ENCODE assay signal across 8 cellular contexts in genomic region chr17:29219378-29220047, GRCh38. TPM values are rescaled to one million over a fixed set of nuclear protein-coding genes. Genes with fewer than 3 reads are reported as not detected.
DNase-seq lines count a peak whose midpoint lies in the region; ATAC-seq and TF ChIP-seq lines count a peak whose summit lies in the region.

No MANE protein-coding gene starts in this region.

- no peaks in the 10 kb centered on the region for H3K27me3 ChIP-seq in Peyer's patch
- no peaks in the 10 kb centered on the region for H3K27me3 ChIP-seq in fibroblast of lung (ENCODE audit: control insufficient read depth, insufficient read depth, low read length)
- no peaks in the 10 kb centered on the region for H3K27me3 ChIP-seq in neural cell (ENCODE audit: insufficient read depth, low read depth, low read length)

- H3K79me2 ChIP-seq in fibroblast of lung (ENCODE audit: control insufficient read depth, insufficient read depth, low read length) (no peaks in the 10 kb centered on the region), neural cell (replicated peaks; ENCODE audit: insufficient read depth, low read length) (no peaks in the 10 kb centered on the region)

- no peak for TF ChIP-seq POLR2A in Peyer's patch (IDR thresholded peaks at IDR 0.05)

- H3K4me2 ChIP-seq in fibroblast of lung (ENCODE audit: extremely low read depth, insufficient read depth, low read length) = peak overlapping the region; percentile 13
- H3K4me2 ChIP-seq in neural cell (ENCODE audit: low read length) = no peak overlapping the region

- peaks cover 7% of the 10 kb centered on the region for H3K4me1 Mint-ChIP-seq in activated T-cell treated with anti-CD3 and anti-CD28 coated beads, Interleukin-2, amount 50 U/mL, for 4 hours (ENCODE audit: low read depth)

- H3K27ac ChIP-seq in Peyer's patch (no peak overlapping the region), fibroblast of lung (ENCODE audit: insufficient read depth, low read length) (no peak overlapping the region), neural cell (ENCODE audit: low read length) (no peak overlapping the region)

- H3K4me3 ChIP-seq in Peyer's patch (no peak overlapping the region), fibroblast of lung (replicated peaks in 1 of 4; ENCODE audit: control extremely low read depth in 1 of 4, insufficient read depth in 1 of 4, low read depth in 3 of 4, low read length in 4 of 4) (no peak overlapping the region), neural cell (ENCODE audit: low read length) (no peak overlapping the region)

- H3K4me3 Mint-ChIP-seq in activated T-cell treated with anti-CD3 and anti-CD28 coated beads, Interleukin-2, amount 50 U/mL, for 4 hours = no peak overlapping the region

- peak; percentile 85 to 90 for ATAC-seq in activated T-cell treated with anti-CD3 and anti-CD28 coated beads, Interleukin-2, amount 50 U/mL, for 4 hours
- ATAC-seq in stimulated activated naive CD8-positive, alpha-beta T cell treated with anti-CD3 and anti-CD28 coated beads, Interleukin-15, Interleukin-2, amounts not matched to agents 100 U/mL and 50 U/mL, for 24 hours = peak; percentile 95
- no peak for ATAC-seq in GM21390 (IDR thresholded peaks at IDR 0.05; ENCODE audit: unreplicated experiment)

- H3K27me3 Mint-ChIP-seq in activated T-cell treated with anti-CD3 and anti-CD28 coated beads, Interleukin-2, amount 50 U/mL, for 4 hours (ENCODE audit: low read depth) = no peaks in the 10 kb centered on the region

- no peaks in the 10 kb centered on the region for H3K9me2 ChIP-seq in neural cell (ENCODE audit: insufficient read depth, low read length)

- no peaks in the 10 kb centered on the region for H4K20me1 ChIP-seq in fibroblast of lung (ENCODE audit: control insufficient read depth, extremely low read depth, insufficient read depth, low read length)
- no peaks in the 10 kb centered on the region for H4K20me1 ChIP-seq in neural cell (ENCODE audit: insufficient read depth)

- peak; percentile 60 for TF ChIP-seq RAD21 in neural cell (conservative IDR thresholded peaks at IDR 0.05)

- H3F3A ChIP-seq in neural cell (ENCODE audit: insufficient read depth, low read length, poor library complexity, severe bottlenecking) = no peaks in the 10 kb centered on the region

- H3K9me3 ChIP-seq in Peyer's patch (no peaks in the 10 kb centered on the region), fibroblast of lung (ENCODE audit: control insufficient read depth, insufficient read depth, low read depth, low read length) (no peaks in the 10 kb centered on the region), neural cell (ENCODE audit: low read length) (no peaks in the 10 kb centered on the region)

- H3K36me3 ChIP-seq in Peyer's patch (no peaks in the 10 kb centered on the region), fibroblast of lung (ENCODE audit: control insufficient read depth, insufficient read depth, low read length) (no peaks in the 10 kb centered on the region), neural cell (ENCODE audit: insufficient read depth, low read length) (no peaks in the 10 kb centered on the region)

- no peak overlapping the region for H3K9ac ChIP-seq in fibroblast of lung (ENCODE audit: insufficient read depth, low read length)
- no peak overlapping the region for H3K9ac ChIP-seq in neural cell (ENCODE audit: low read length)

- H3K4me1 ChIP-seq in Peyer's patch = peaks cover 0 to 6% (median 0%) of the 10 kb centered on the region in 4 donors
- no peaks in the 10 kb centered on the region for H3K4me1 ChIP-seq in fibroblast of lung (ENCODE audit: control insufficient read depth, extremely low read depth, insufficient read depth, low read length)

- H3K36me3 Mint-ChIP-seq in activated T-cell treated with anti-CD3 and anti-CD28 coated beads, Interleukin-2, amount 50 U/mL, for 4 hours (ENCODE audit: insufficient read depth) = no peaks in the 10 kb centered on the region

- peak overlapping the region; percentile 13 for H2AFZ ChIP-seq in fibroblast of lung (ENCODE audit: low read length)
- H2AFZ ChIP-seq in neural cell (ENCODE audit: low read depth, low read length) = no peak overlapping the region

- TF ChIP-seq CTCF in Peyer's patch (IDR thresholded peaks at IDR 0.05) (peak; percentile 73 to 97 (median 84)), fibroblast of lung (conservative IDR thresholded peaks at IDR 0.05 in 1 of 2, IDR thresholded peaks at IDR 0.05 in 1 of 2; ENCODE audit: low read depth in 1 of 2, low read length in 2 of 2) (peak; percentile 86 to 93), neural cell (IDR thresholded peaks at IDR 0.05; ENCODE audit: poor library complexity, severe bottlenecking) (peak; percentile 73)

- DNase-seq in GDM1 (lab: John Stamatoyannopoulos, UW) = peak; percentile 49
- peak; percentile 87 for DNase-seq in HuH-7.5 (ENCODE audit: low spot score)
- DNase-seq in Peyer's patch = peak; percentile 69 to 91 (median 70)
- DNase-seq in activated T-cell treated with anti-CD3 and anti-CD28 coated beads, Interleukin-2, amount 50 U/mL, for 4 hours = peak; percentile 65
- peak; percentile 70 to 89 for DNase-seq in fibroblast of lung (ENCODE audit: low read depth in 2 of 2)
- DNase-seq in stimulated activated naive CD8-positive, alpha-beta T cell treated with anti-CD3 and anti-CD28 coated beads, Interleukin-15, Interleukin-2, amounts not matched to agents 100 U/mL and 50 U/mL, for 24 hours = peak; percentile 81

- TF ChIP-seq EP300 in neural cell (conservative IDR thresholded peaks at IDR 0.05; ENCODE audit: poor library complexity, severe bottlenecking) = no peak

- H3K9me3 Mint-ChIP-seq in activated T-cell treated with anti-CD3 and anti-CD28 coated beads, Interleukin-2, amount 50 U/mL, for 4 hours = no peaks in the 10 kb centered on the region

TF ChIP-seq in neural cell, 6 proteins besides CTCF, POLR2A, EP300 and RAD21:
- TF ChIP-seq SMC3 (conservative IDR thresholded peaks at IDR 0.05; ENCODE audit: poor library complexity) (peak; percentile 73), EZH2 (IDR thresholded peaks at IDR 0.05; ENCODE audit: borderline replicate concordance, insufficient read depth, low read length, poor library complexity, severe bottlenecking) (no peak)
TF ChIP-seq in neural cell: peak in this region for 1.

RNA-seq across cellular contexts. Expression of gene CRYBA1, which starts 27.1 kb away (rescaled TPM):
- total RNA-seq in Peyer's patch = not detected
- not detected for total RNA-seq in activated T-cell treated with anti-CD3 and anti-CD28 coated beads, Interleukin-2, amount 50 U/mL, for 4 hours
- total RNA-seq in fibroblast of lung = 0.17 TPM in 1 of 2 replicates, not detected in the other
- polyA plus RNA-seq in fibroblast of lung = not detected in 2 replicates
- not detected in 2 replicates for polyA plus RNA-seq in fibroblast of lung (2012)
- polyA minus RNA-seq in fibroblast of lung (ENCODE audit: low replicate concordance) = not detected in 2 replicates
- not detected in 2 replicates for polyA plus RNA-seq in neural cell
- not detected in 2 replicates for polyA minus RNA-seq in neural cell

RNA-seq across cellular contexts. Expression of gene MYO18A, which starts 39.3 kb away (rescaled TPM):
- total RNA-seq in Peyer's patch = 100 to 1,000 TPM; 104 to 359 (median 188) TPM
- total RNA-seq in activated T-cell treated with anti-CD3 and anti-CD28 coated beads, Interleukin-2, amount 50 U/mL, for 4 hours = 10 to 100 TPM; 24.2 to 24.3 (median 24.2) TPM
- total RNA-seq in fibroblast of lung = 50.3 and 133 TPM in 2 replicates
- polyA plus RNA-seq in fibroblast of lung = 11.7 and 17.5 TPM in 2 replicates
- 34.5 and 50.8 TPM in 2 replicates for polyA plus RNA-seq in fibroblast of lung (2012)
- polyA minus RNA-seq in fibroblast of lung (ENCODE audit: low replicate concordance) = 70.6 and 134 TPM in 2 replicates
- 21.6 and 23.9 TPM in 2 replicates for polyA plus RNA-seq in neural cell
- 72.5 and 81.3 TPM in 2 replicates for polyA minus RNA-seq in neural cell
